16 cellular contexts compared by ENCODE assay signal in the genomic region with DNA sequence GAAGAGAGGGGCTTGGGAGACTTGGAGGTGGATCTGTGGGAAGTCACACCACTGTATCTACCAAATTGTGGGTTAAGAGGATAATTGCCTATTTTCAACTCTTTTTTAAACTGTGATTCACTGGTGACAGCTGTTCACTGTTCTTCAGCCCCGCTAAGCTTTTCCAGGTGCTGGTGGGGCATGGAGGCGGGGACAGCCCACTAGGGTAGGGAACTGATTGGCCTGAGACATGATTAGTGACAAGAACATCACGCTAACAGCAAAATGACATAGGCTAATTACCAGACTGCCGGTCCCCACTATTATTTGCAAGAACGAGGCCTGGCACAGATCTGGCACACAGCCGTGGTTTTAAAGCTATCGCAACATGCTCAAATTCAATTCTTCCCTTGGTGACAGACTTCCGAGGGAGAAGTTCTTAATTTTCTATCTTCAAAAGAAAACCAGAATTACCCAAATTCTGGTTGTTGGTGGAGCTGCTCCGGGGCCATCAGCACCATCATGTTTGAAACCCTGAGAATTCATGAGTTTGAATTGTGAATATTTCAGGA. TPM values are rescaled to one million over a fixed set of nuclear protein-coding genes. Genes with fewer than 3 reads are reported as not detected.
DNase-seq lines count a peak whose midpoint lies in the region; ATAC-seq and TF ChIP-seq lines count a peak whose summit lies in the region.
"Had no signal": no experiment of that assay in that cellular context is flagged by ENCODE, and none has a peak within 500 bp of the region (broad histone marks: within the 10 kb centered on the region; RNA-seq: fewer than 3 reads in every experiment).

No MANE protein-coding gene starts in this region.

- H3K9me3 ChIP-seq in esophagus squamous epithelium (no peaks in the 10 kb centered on the region), subcutaneous abdominal adipose tissue (ENCODE audit: control insufficient read depth in 5 of 5, low read length in 5 of 5) (no peaks in the 10 kb centered on the region)

- WGBS in esophagus squamous epithelium, 2 donors = 87 to 89% methylated on average over 8 to 9 of the region's 9 CpGs

- H3K9me3 Mint-ChIP-seq in stimulated activated naive B cell treated with anti-CD40 and anti-IgM and Interleukin-4, amounts not matched to agents 10 μg/mL and 1 μg/mL and 100 μg/mL, for 72 hours = peaks cover 0 to 2% of the 10 kb centered on the region in 2 donors
- H3K9me3 Mint-ChIP-seq: activated B cell treated with CpG ODN at 0.5 μM for 24 hours, GM23338, natural killer cell had no signal

- H3K36me3 Mint-ChIP-seq in stimulated activated naive B cell treated with anti-CD40 and anti-IgM and Interleukin-4, amounts not matched to agents 10 μg/mL and 1 μg/mL and 100 μg/mL, for 72 hours = peaks cover 0 to 5% of the 10 kb centered on the region in 2 donors
- H3K36me3 Mint-ChIP-seq: natural killer cell had no signal

- peak; percentile 61 for DNase-seq in NCI-H2107 treated with DMSO at 0.1 percent for 48 hours (lab: John Stamatoyannopoulos, UW; ENCODE audit: unreplicated experiment)
- no peak for DNase-seq in NCI-H2107 (lab: John Stamatoyannopoulos, UW)
- peak; percentile 82 for DNase-seq in NCI-H2227 (lab: John Stamatoyannopoulos, UW; ENCODE audit: unreplicated experiment)
- DNase-seq in esophagus squamous epithelium (lab: John Stamatoyannopoulos, UW) = no peak
- no peak for DNase-seq in stimulated activated naive B cell treated with anti-CD40 and anti-IgM and Interleukin-4, amounts not matched to agents 10 μg/mL and 1 μg/mL and 100 μg/mL, for 72 hours
- DNase-seq in stimulated activated CD4-positive, alpha-beta T cell treated with anti-CD3 and anti-CD28 coated beads, Interleukin-4, amount 100 ng/mL, for 24 hours = no peak
- DNase-seq in SW480 (ENCODE audit: low spot score) = no peak
- DNase-seq: activated B cell treated with CpG ODN at 0.5 μM for 24 hours; activated CD8-positive, alpha-beta memory T cell treated with anti-CD3 and anti-CD28 coated beads, Interleukin-2, amount 50 U/mL, for 48 hours; activated naive CD8-positive, alpha-beta T cell treated with anti-CD3 and anti-CD28 coated beads, Interleukin-2, amount 10 ng/mL, durations not matched to agents 7 days and 5 days; central memory CD4-positive, alpha-beta T cell; natural killer cell; NCI-H187; stimulated activated CD4-positive, alpha-beta T cell treated with anti-CD3 and anti-CD28 coated beads, Interleukin-2, amount 100 ng/mL, for 48 hours had no signal

- H3K36me3 ChIP-seq in esophagus squamous epithelium (peaks cover 0 to 4% (median 0%) of the 10 kb centered on the region in 3 donors), subcutaneous abdominal adipose tissue (ENCODE audit: control insufficient read depth in 5 of 5, insufficient read depth in 5 of 5, low read length in 5 of 5) (peaks cover 0 to 2% (median 0%) of the 10 kb centered on the region in 5 donors)

- TF ChIP-seq POLR2A in esophagus squamous epithelium (IDR thresholded peaks at IDR 0.05) = no peak

- no peak overlapping the region for H3K4me3 ChIP-seq in esophagus squamous epithelium
- H3K4me3 ChIP-seq in subcutaneous abdominal adipose tissue (ENCODE audit: low read depth in 1 of 5, low read length in 5 of 5) = no peak overlapping the region
- H3K4me3 ChIP-seq: GM23338 had no signal

- TF ChIP-seq CTCF in esophagus squamous epithelium (IDR thresholded peaks at IDR 0.05) = no peak

- no peak for ATAC-seq in stimulated activated naive B cell treated with anti-CD40 and anti-IgM and Interleukin-4, amounts not matched to agents 10 μg/mL and 1 μg/mL and 100 μg/mL, for 72 hours (replicated peaks)
- ATAC-seq: natural killer cell had no signal

- H3K27me3 ChIP-seq in esophagus squamous epithelium (no peaks in the 10 kb centered on the region), subcutaneous abdominal adipose tissue (ENCODE audit: control insufficient read depth in 5 of 5, insufficient read depth in 4 of 5, low read length in 5 of 5) (peaks cover 0 to 3% (median 0%) of the 10 kb centered on the region in 5 donors)

- no peak overlapping the region for H3K27ac Mint-ChIP-seq in stimulated activated naive B cell treated with anti-CD40 and anti-IgM and Interleukin-4, amounts not matched to agents 10 μg/mL and 1 μg/mL and 100 μg/mL, for 72 hours
- H3K27ac Mint-ChIP-seq: activated B cell treated with CpG ODN at 0.5 μM for 24 hours, natural killer cell had no signal

- H3K27me3 Mint-ChIP-seq in stimulated activated naive B cell treated with anti-CD40 and anti-IgM and Interleukin-4, amounts not matched to agents 10 μg/mL and 1 μg/mL and 100 μg/mL, for 72 hours = no peaks in the 10 kb centered on the region
- H3K27me3 Mint-ChIP-seq: activated B cell treated with CpG ODN at 0.5 μM for 24 hours; activated naive CD8-positive, alpha-beta T cell treated with anti-CD3 and anti-CD28 coated beads, Interleukin-2, amount 10 ng/mL, durations not matched to agents 7 days and 5 days had no signal

- H3K27ac ChIP-seq in esophagus squamous epithelium = peak overlapping the region in 3 of 4 donors; percentile 2 to 6 (median 3)
- H3K27ac ChIP-seq in subcutaneous abdominal adipose tissue (ENCODE audit: low read depth, low read length) = peak overlapping the region; percentile 43

- no peak overlapping the region for H3K4me3 Mint-ChIP-seq in stimulated activated naive B cell treated with anti-CD40 and anti-IgM and Interleukin-4, amounts not matched to agents 10 μg/mL and 1 μg/mL and 100 μg/mL, for 72 hours
- H3K4me3 Mint-ChIP-seq: activated B cell treated with CpG ODN at 0.5 μM for 24 hours; activated naive CD8-positive, alpha-beta T cell treated with anti-CD3 and anti-CD28 coated beads, Interleukin-2, amount 10 ng/mL, durations not matched to agents 7 days and 5 days; GM23338; natural killer cell had no signal

- intact Hi-C loops in esophagus squamous epithelium (cut with DNase I) = no loop called here

- H3K4me1 Mint-ChIP-seq in stimulated activated naive B cell treated with anti-CD40 and anti-IgM and Interleukin-4, amounts not matched to agents 10 μg/mL and 1 μg/mL and 100 μg/mL, for 72 hours = peaks cover 5 to 12% of the 10 kb centered on the region in 2 donors
- H3K4me1 Mint-ChIP-seq: activated B cell treated with CpG ODN at 0.5 μM for 24 hours had no signal

- H3K4me1 ChIP-seq in esophagus squamous epithelium = peaks cover 0 to 63% (median 22%) of the 10 kb centered on the region in 3 donors
- peaks cover 0 to 60% (median 28%) of the 10 kb centered on the region in 5 donors for H3K4me1 ChIP-seq in subcutaneous abdominal adipose tissue (ENCODE audit: control insufficient read depth in 5 of 5, insufficient read depth in 5 of 5, low read length in 5 of 5)

- no peak overlapping the region for H3K9ac ChIP-seq in subcutaneous abdominal adipose tissue (ENCODE audit: low read length in 5 of 5)

RNA-seq across cellular contexts. Expression of gene DOCK9, which starts 18.0 kb away (rescaled TPM):
- total RNA-seq in esophagus squamous epithelium = 100 to 1,000 TPM in 3 of 4 donors, 10 to 100 TPM in 1; 94.7 to 240 (median 150) TPM

Comparison
In these comparisons a context has a peak if more than half of its experiments do, and no peak if none do; other contexts are left out.
1. DNase-seq: peak in NCI-H2107 treated with DMSO at 0.1 percent for 48 hours (single experiment) and NCI-H2227 (single experiment); none in NCI-H2107 (single experiment), esophagus squamous epithelium (single experiment), stimulated activated naive B cell treated with anti-CD40 and anti-IgM and Interleukin-4, amounts not matched to agents 10 μg/mL and 1 μg/mL and 100 μg/mL, for 72 hours (single experiment), stimulated activated CD4-positive, alpha-beta T cell treated with anti-CD3 and anti-CD28 coated beads, Interleukin-4, amount 100 ng/mL, for 24 hours (single experiment) and SW480 (single experiment).